Comparison of ENCODE assay signal across 2 cellular contexts in the genomic region with DNA sequence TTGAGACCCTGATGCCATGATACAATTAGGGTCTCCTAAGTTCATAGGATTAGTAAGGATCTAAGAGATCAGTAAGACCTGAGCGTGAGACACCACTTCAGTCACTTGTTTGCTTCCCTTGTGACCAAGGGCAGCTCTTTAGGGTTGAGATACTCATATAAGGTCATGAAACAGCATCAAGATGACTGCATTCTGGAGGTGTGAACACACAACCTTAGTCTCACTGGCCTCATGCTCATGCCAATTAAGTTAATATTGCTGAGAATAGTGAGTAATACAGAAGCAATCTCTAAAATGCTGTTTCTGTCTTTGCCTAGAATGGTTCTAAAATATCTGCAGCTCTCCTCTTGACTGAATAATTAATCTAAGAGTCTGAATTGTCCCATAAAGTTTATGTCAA.
TF ChIP-seq lines count a peak whose summit lies in the region.

No MANE protein-coding gene starts in this region.

TF ChIP-seq in SK-N-SH treated with all-trans-retinoic acid at 6 μM for 48 hours, 23 proteins besides CTCF, POLR2A, EP300 and RAD21 (continued from another document):
- TF ChIP-seq, protein P1, sequence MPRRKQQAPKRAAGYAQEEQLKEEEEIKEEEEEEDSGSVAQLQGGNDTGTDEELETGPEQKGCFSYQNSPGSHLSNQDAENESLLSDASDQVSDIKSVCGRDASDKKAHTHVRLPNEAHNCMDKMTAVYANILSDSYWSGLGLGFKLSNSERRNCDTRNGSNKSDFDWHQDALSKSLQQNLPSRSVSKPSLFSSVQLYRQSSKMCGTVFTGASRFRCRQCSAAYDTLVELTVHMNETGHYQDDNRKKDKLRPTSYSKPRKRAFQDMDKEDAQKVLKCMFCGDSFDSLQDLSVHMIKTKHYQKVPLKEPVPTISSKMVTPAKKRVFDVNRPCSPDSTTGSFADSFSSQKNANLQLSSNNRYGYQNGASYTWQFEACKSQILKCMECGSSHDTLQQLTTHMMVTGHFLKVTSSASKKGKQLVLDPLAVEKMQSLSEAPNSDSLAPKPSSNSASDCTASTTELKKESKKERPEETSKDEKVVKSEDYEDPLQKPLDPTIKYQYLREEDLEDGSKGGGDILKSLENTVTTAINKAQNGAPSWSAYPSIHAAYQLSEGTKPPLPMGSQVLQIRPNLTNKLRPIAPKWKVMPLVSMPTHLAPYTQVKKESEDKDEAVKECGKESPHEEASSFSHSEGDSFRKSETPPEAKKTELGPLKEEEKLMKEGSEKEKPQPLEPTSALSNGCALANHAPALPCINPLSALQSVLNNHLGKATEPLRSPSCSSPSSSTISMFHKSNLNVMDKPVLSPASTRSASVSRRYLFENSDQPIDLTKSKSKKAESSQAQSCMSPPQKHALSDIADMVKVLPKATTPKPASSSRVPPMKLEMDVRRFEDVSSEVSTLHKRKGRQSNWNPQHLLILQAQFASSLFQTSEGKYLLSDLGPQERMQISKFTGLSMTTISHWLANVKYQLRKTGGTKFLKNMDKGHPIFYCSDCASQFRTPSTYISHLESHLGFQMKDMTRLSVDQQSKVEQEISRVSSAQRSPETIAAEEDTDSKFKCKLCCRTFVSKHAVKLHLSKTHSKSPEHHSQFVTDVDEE (CRISPR knock-in tag; IDR thresholded peaks at IDR 0.05): no peak
- TF ChIP-seq ARNTL (CRISPR knock-in tag; IDR thresholded peaks at IDR 0.05; ENCODE audit: borderline replicate concordance, low read depth) (no peak), ISL1 (CRISPR knock-in tag; IDR thresholded peaks at IDR 0.05) (no peak), TCF4 (CRISPR knock-in tag; IDR thresholded peaks at IDR 0.05; ENCODE audit: borderline replicate concordance) (no peak), RARB (CRISPR knock-in tag; IDR thresholded peaks at IDR 0.05) (no peak)
- TF ChIP-seq, protein P2, sequence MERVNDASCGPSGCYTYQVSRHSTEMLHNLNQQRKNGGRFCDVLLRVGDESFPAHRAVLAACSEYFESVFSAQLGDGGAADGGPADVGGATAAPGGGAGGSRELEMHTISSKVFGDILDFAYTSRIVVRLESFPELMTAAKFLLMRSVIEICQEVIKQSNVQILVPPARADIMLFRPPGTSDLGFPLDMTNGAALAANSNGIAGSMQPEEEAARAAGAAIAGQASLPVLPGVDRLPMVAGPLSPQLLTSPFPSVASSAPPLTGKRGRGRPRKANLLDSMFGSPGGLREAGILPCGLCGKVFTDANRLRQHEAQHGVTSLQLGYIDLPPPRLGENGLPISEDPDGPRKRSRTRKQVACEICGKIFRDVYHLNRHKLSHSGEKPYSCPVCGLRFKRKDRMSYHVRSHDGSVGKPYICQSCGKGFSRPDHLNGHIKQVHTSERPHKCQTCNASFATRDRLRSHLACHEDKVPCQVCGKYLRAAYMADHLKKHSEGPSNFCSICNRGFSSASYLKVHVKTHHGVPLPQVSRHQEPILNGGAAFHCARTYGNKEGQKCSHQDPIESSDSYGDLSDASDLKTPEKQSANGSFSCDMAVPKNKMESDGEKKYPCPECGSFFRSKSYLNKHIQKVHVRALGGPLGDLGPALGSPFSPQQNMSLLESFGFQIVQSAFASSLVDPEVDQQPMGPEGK (CRISPR knock-in tag; IDR thresholded peaks at IDR 0.05; ENCODE audit: borderline replicate concordance): no peak
- TF ChIP-seq, protein P3, sequence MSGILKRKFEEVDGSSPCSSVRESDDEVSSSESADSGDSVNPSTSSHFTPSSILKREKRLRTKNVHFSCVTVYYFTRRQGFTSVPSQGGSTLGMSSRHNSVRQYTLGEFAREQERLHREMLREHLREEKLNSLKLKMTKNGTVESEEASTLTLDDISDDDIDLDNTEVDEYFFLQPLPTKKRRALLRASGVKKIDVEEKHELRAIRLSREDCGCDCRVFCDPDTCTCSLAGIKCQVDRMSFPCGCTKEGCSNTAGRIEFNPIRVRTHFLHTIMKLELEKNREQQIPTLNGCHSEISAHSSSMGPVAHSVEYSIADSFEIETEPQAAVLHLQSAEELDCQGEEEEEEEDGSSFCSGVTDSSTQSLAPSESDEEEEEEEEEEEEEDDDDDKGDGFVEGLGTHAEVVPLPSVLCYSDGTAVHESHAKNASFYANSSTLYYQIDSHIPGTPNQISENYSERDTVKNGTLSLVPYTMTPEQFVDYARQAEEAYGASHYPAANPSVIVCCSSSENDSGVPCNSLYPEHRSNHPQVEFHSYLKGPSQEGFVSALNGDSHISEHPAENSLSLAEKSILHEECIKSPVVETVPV (CRISPR knock-in tag; IDR thresholded peaks at IDR 0.05): no peak
TF ChIP-seq in SK-N-SH treated with all-trans-retinoic acid at 6 μM for 48 hours: peak in this region for 0.

TF ChIP-seq in SK-N-SH, 30 proteins besides CTCF, POLR2A, EP300 and RAD21 (continued from another document):
- TF ChIP-seq, protein P4, sequence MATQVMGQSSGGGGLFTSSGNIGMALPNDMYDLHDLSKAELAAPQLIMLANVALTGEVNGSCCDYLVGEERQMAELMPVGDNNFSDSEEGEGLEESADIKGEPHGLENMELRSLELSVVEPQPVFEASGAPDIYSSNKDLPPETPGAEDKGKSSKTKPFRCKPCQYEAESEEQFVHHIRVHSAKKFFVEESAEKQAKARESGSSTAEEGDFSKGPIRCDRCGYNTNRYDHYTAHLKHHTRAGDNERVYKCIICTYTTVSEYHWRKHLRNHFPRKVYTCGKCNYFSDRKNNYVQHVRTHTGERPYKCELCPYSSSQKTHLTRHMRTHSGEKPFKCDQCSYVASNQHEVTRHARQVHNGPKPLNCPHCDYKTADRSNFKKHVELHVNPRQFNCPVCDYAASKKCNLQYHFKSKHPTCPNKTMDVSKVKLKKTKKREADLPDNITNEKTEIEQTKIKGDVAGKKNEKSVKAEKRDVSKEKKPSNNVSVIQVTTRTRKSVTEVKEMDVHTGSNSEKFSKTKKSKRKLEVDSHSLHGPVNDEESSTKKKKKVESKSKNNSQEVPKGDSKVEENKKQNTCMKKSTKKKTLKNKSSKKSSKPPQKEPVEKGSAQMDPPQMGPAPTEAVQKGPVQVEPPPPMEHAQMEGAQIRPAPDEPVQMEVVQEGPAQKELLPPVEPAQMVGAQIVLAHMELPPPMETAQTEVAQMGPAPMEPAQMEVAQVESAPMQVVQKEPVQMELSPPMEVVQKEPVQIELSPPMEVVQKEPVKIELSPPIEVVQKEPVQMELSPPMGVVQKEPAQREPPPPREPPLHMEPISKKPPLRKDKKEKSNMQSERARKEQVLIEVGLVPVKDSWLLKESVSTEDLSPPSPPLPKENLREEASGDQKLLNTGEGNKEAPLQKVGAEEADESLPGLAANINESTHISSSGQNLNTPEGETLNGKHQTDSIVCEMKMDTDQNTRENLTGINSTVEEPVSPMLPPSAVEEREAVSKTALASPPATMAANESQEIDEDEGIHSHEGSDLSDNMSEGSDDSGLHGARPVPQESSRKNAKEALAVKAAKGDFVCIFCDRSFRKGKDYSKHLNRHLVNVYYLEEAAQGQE (IDR thresholded peaks at IDR 0.05; ENCODE audit: low read depth, low read length): no peak
- TF ChIP-seq SIN3A (IDR thresholded peaks at IDR 0.05; ENCODE audit: borderline replicate concordance, low read depth, low read length): no peak
- no peak for TF ChIP-seq ELF1 (IDR thresholded peaks at IDR 0.05)
- TF ChIP-seq, protein P5, sequence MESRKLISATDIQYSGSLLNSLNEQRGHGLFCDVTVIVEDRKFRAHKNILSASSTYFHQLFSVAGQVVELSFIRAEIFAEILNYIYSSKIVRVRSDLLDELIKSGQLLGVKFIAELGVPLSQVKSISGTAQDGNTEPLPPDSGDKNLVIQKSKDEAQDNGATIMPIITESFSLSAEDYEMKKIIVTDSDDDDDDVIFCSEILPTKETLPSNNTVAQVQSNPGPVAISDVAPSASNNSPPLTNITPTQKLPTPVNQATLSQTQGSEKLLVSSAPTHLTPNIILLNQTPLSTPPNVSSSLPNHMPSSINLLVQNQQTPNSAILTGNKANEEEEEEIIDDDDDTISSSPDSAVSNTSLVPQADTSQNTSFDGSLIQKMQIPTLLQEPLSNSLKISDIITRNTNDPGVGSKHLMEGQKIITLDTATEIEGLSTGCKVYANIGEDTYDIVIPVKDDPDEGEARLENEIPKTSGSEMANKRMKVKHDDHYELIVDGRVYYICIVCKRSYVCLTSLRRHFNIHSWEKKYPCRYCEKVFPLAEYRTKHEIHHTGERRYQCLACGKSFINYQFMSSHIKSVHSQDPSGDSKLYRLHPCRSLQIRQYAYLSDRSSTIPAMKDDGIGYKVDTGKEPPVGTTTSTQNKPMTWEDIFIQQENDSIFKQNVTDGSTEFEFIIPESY (IDR thresholded peaks at IDR 0.05; ENCODE audit: borderline replicate concordance, low read depth): no peak
